In genomic region chr5:103098993-103099392, GRCh38 we compare ENCODE assay signal across 17 cellular contexts. TPM values are rescaled to one million over a fixed set of nuclear protein-coding genes. Genes with fewer than 3 reads are reported as not detected.
A peak's percentile ranks its signal among the peaks of the same experiment; 100 is the strongest.
DNase-seq lines count a peak whose midpoint lies in the region; ATAC-seq, FAIRE-seq and TF ChIP-seq lines count a peak whose summit lies in the region.
"Had no signal": no experiment of that assay in that cellular context is flagged by ENCODE, and none has a peak within 500 bp of the region (broad histone marks: within the 10 kb centered on the region; RNA-seq: fewer than 3 reads in every experiment).

No MANE protein-coding gene starts in this region.

- no peaks in the 10 kb centered on the region for H3K4me1 ChIP-seq in GM23338 (ENCODE audit: insufficient read depth)
- H3K4me1 ChIP-seq: HAP-1, SJCRH30 had no signal

- H3K27ac ChIP-seq in GM23338 (ENCODE audit: low read depth), result no peak overlapping the region
- H3K27ac ChIP-seq: BLaER1 treated with 17β-estradiol and CSF1 and Interleukin-3, amounts not matched to agents 10 nM and 100 nM; SJCRH30 had no signal

- TF ChIP-seq CTCF in GM23338 (conservative IDR thresholded peaks at IDR 0.05; ENCODE audit: low read depth in 2 of 2), result no peak
- TF ChIP-seq CTCF in bronchial epithelial cell (IDR thresholded peaks at IDR 0.05; ENCODE audit: insufficient read depth, low read length, severe bottlenecking), result no peak

- H3K27me3 ChIP-seq in GM23338 (ENCODE audit: insufficient read depth) (no peaks in the 10 kb centered on the region), bronchial epithelial cell (ENCODE audit: control insufficient read depth, insufficient read depth, low read length) (no peaks in the 10 kb centered on the region)
- H3K27me3 ChIP-seq: BLaER1 treated with 17β-estradiol and CSF1 and Interleukin-3, amounts not matched to agents 10 nM and 100 nM; SJCRH30 had no signal

- H3K4me3 Mint-ChIP-seq in GM23338, result no peak overlapping the region
- no peak overlapping the region for H3K4me3 Mint-ChIP-seq in stimulated activated effector memory CD8-positive, alpha-beta T cell treated with anti-CD3 and anti-CD28 coated beads, Interleukin-12 subunit alpha, Interleukin-12 subunit beta, amount 100 ng/mL, for 72 hours

- no peak overlapping the region for H3K4me2 ChIP-seq in GM23338
- H3K4me2 ChIP-seq: BLaER1 treated with 17β-estradiol and CSF1 and Interleukin-3, amounts not matched to agents 10 nM and 100 nM had no signal

- no peaks in the 10 kb centered on the region for H3K4me1 Mint-ChIP-seq in GM23338
- no peaks in the 10 kb centered on the region for H3K4me1 Mint-ChIP-seq in stimulated activated effector memory CD8-positive, alpha-beta T cell treated with anti-CD3 and anti-CD28 coated beads, Interleukin-12 subunit alpha, Interleukin-12 subunit beta, amount 100 ng/mL, for 72 hours

- no peak overlapping the region for H2AFZ ChIP-seq in GM23338

- H3F3A ChIP-seq in GM23338 (replicated peaks; ENCODE audit: low read depth), result no peaks in the 10 kb centered on the region

- no peak for ATAC-seq in GM23338
- ATAC-seq in left lobe of liver, result peak; percentile 75
- ATAC-seq in stimulated activated effector memory CD8-positive, alpha-beta T cell treated with anti-CD3 and anti-CD28 coated beads, Interleukin-12 subunit alpha, Interleukin-12 subunit beta, amount 100 ng/mL, for 72 hours, result no peak
- ATAC-seq in HG03039 (IDR thresholded peaks at IDR 0.05; ENCODE audit: unreplicated experiment), result no peak

- H4K20me1 ChIP-seq in GM23338 (replicated peaks; ENCODE audit: insufficient read depth), result no peaks in the 10 kb centered on the region
- H4K20me1 ChIP-seq: BLaER1 treated with 17β-estradiol and CSF1 and Interleukin-3, amounts not matched to agents 10 nM and 100 nM had no signal

- no peak for FAIRE-seq in bronchial epithelial cell (lab: Jason Lieb, UNC)

- H3K36me3 ChIP-seq in GM23338 (ENCODE audit: insufficient read depth), result no peaks in the 10 kb centered on the region
- H3K36me3 ChIP-seq in bronchial epithelial cell (ENCODE audit: control insufficient read depth, insufficient read depth, low read length), result no peaks in the 10 kb centered on the region
- H3K36me3 ChIP-seq: HAP-1, SJCRH30 had no signal

- DNase-seq in GM23338 (ENCODE audit: low spot score), result peak; percentile 56
- peak; percentile 20 for DNase-seq in NAMALWA (ENCODE audit: low spot score)
- DNase-seq in bronchial epithelial cell (ENCODE audit: low read depth), result peak; percentile 5
- DNase-seq in left lobe of liver (ENCODE audit: low spot score), result no peak
- no peak for DNase-seq in NCI-H748 treated with DMSO at 0.1 percent for 48 hours (lab: John Stamatoyannopoulos, UW)
- no peak for DNase-seq in DMS114 treated with DMSO at 0.1 percent for 48 hours (lab: John Stamatoyannopoulos, UW; ENCODE audit: unreplicated experiment)
- no peak for DNase-seq in stimulated activated effector memory CD8-positive, alpha-beta T cell treated with anti-CD3 and anti-CD28 coated beads, Interleukin-12 subunit alpha, Interleukin-12 subunit beta, amount 100 ng/mL, for 72 hours (ENCODE audit: low spot score in 2 of 2)
- DNase-seq: DMS53, NCI-H1105 treated with DMSO at 0.1 percent for 48 hours, NCI-H187, NCI-H446 treated with DMSO at 0.1 percent for 48 hours, NCI-H82, SJCRH30, T-helper 1 cell had no signal

- H3K27me3 Mint-ChIP-seq in GM23338 (ENCODE audit: insufficient read depth, low read depth, poor library complexity), result no peaks in the 10 kb centered on the region

- no peaks in the 10 kb centered on the region for H3K36me3 Mint-ChIP-seq in GM23338 (ENCODE audit: low read depth)
- H3K36me3 Mint-ChIP-seq in stimulated activated effector memory CD8-positive, alpha-beta T cell treated with anti-CD3 and anti-CD28 coated beads, Interleukin-12 subunit alpha, Interleukin-12 subunit beta, amount 100 ng/mL, for 72 hours, result peaks cover 32% of the 10 kb centered on the region

- no peaks in the 10 kb centered on the region for H3K79me2 ChIP-seq in GM23338 (replicated peaks; ENCODE audit: insufficient read depth)

- H3K27ac Mint-ChIP-seq in GM23338, result no peak overlapping the region
- no peak overlapping the region for H3K27ac Mint-ChIP-seq in stimulated activated effector memory CD8-positive, alpha-beta T cell treated with anti-CD3 and anti-CD28 coated beads, Interleukin-12 subunit alpha, Interleukin-12 subunit beta, amount 100 ng/mL, for 72 hours

- H3K9me3 Mint-ChIP-seq in GM23338, result no peaks in the 10 kb centered on the region
- no peaks in the 10 kb centered on the region for H3K9me3 Mint-ChIP-seq in stimulated activated effector memory CD8-positive, alpha-beta T cell treated with anti-CD3 and anti-CD28 coated beads, Interleukin-12 subunit alpha, Interleukin-12 subunit beta, amount 100 ng/mL, for 72 hours

- no peaks in the 10 kb centered on the region for H3K9me2 ChIP-seq in GM23338 (ENCODE audit: insufficient read depth)

- no peak overlapping the region for H3K4me3 ChIP-seq in GM23338
- no peak overlapping the region for H3K4me3 ChIP-seq in bronchial epithelial cell (ENCODE audit: low read depth, low read length)
- H3K4me3 ChIP-seq: BLaER1 treated with 17β-estradiol and CSF1 and Interleukin-3, amounts not matched to agents 10 nM and 100 nM; HAP-1; SJCRH30 had no signal

TF ChIP-seq in GM23338, 12 proteins besides CTCF, POLR2A, EP300 and RAD21 (continues in another document):
- TF ChIP-seq ZNF114 (CRISPR knock-in tag; IDR thresholded peaks at IDR 0.05), result no peak
- TF ChIP-seq, protein P1, sequence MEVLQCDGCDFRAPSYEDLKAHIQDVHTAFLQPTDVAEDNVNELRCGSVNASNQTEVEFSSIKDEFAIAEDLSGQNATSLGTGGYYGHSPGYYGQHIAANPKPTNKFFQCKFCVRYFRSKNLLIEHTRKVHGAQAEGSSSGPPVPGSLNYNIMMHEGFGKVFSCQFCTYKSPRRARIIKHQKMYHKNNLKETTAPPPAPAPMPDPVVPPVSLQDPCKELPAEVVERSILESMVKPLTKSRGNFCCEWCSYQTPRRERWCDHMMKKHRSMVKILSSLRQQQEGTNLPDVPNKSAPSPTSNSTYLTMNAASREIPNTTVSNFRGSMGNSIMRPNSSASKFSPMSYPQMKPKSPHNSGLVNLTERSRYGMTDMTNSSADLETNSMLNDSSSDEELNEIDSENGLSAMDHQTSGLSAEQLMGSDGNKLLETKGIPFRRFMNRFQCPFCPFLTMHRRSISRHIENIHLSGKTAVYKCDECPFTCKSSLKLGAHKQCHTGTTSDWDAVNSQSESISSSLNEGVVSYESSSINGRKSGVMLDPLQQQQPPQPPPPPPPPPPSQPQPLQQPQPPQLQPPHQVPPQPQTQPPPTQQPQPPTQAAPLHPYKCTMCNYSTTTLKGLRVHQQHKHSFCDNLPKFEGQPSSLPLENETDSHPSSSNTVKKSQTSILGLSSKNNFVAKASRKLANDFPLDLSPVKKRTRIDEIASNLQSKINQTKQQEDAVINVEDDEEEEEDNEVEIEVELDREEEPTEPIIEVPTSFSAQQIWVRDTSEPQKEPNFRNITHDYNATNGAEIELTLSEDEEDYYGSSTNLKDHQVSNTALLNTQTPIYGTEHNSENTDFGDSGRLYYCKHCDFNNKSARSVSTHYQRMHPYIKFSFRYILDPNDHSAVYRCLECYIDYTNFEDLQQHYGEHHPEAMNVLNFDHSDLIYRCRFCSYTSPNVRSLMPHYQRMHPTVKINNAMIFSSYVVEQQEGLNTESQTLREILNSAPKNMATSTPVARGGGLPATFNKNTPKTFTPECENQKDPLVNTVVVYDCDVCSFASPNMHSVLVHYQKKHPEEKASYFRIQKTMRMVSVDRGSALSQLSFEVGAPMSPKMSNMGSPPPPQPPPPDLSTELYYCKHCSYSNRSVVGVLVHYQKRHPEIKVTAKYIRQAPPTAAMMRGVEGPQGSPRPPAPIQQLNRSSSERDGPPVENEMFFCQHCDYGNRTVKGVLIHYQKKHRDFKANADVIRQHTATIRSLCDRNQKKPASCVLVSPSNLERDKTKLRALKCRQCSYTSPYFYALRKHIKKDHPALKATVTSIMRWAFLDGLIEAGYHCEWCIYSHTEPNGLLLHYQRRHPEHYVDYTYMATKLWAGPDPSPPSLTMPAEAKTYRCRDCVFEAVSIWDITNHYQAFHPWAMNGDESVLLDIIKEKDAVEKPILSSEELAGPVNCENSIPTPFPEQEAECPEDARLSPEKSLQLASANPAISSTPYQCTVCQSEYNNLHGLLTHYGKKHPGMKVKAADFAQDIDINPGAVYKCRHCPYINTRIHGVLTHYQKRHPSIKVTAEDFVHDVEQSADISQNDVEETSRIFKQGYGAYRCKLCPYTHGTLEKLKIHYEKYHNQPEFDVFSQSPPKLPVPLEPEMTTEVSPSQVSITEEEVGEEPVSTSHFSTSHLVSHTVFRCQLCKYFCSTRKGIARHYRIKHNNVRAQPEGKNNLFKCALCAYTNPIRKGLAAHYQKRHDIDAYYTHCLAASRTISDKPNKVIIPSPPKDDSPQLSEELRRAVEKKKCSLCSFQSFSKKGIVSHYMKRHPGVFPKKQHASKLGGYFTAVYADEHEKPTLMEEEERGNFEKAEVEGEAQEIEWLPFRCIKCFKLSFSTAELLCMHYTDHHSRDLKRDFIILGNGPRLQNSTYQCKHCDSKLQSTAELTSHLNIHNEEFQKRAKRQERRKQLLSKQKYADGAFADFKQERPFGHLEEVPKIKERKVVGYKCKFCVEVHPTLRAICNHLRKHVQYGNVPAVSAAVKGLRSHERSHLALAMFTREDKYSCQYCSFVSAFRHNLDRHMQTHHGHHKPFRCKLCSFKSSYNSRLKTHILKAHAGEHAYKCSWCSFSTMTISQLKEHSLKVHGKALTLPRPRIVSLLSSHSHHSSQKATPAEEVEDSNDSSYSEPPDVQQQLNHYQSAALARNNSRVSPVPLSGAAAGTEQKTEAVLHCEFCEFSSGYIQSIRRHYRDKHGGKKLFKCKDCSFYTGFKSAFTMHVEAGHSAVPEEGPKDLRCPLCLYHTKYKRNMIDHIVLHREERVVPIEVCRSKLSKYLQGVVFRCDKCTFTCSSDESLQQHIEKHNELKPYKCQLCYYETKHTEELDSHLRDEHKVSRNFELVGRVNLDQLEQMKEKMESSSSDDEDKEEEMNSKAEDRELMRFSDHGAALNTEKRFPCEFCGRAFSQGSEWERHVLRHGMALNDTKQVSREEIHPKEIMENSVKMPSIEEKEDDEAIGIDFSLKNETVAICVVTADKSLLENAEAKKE (CRISPR knock-in tag; IDR thresholded peaks at IDR 0.05), result no peak

RNA-seq across cellular contexts. Expression of gene GIN1, which starts 20.9 kb away (rescaled TPM):
- 3.8 and 5.8 TPM in 2 replicates for total RNA-seq in GM23338 (2014; rRNA removed; shearing (Covaris generic))
- 9.6 and 11.3 TPM in 2 replicates for polyA plus RNA-seq in GM23338 (2016; fragmentation: Nextera tagmentation; extraction: Ambion mirVana)
- total RNA-seq in bronchial epithelial cell (5.0 and 6.5 TPM in 2 replicates), left lobe of liver (6.4 TPM)

RNA-seq across cellular contexts. Expression of gene PPIP5K2, which starts 21.1 kb away (rescaled TPM):
- total RNA-seq in GM23338 (2014; rRNA removed; shearing (Covaris generic)), result 41.7 and 66.9 TPM in 2 replicates
- polyA plus RNA-seq in GM23338 (2016; fragmentation: Nextera tagmentation; extraction: Ambion mirVana), result 45.4 and 48.0 TPM in 2 replicates
- total RNA-seq in bronchial epithelial cell (11.9 and 20.3 TPM in 2 replicates), left lobe of liver (24.0 TPM)

Comparison
In these comparisons a context has a peak if more than half of its experiments do, and no peak if none do; other contexts are left out.
1. DNase-seq: peak in GM23338 (single experiment), NAMALWA (single experiment) and bronchial epithelial cell (single experiment); none in left lobe of liver (single experiment), NCI-H748 treated with DMSO at 0.1 percent for 48 hours (single experiment), DMS114 treated with DMSO at 0.1 percent for 48 hours (single experiment) and stimulated activated effector memory CD8-positive, alpha-beta T cell treated with anti-CD3 and anti-CD28 coated beads, Interleukin-12 subunit alpha, Interleukin-12 subunit beta, amount 100 ng/mL, for 72 hours (0 of 2).